ENCODE assay signal across 25 cellular contexts in the genomic region with DNA sequence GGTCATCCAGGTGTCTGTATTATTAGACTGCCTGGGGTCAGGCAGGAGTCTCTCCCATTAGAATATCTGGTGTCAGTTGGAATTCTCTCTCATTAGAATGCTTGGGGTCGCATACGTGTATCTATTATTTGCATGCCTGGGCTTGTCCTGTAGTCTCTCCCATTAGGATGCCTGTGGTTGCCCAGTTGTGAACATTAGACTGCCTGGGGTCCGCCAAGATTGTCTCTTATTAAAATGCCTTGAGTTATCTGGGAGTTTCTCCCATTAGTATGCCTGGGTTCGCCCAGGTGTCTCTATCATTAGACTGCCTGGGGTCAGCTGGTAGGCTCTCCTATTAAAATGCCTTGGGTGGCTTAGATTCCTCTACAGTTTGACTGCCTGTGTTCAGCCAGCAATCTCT.
"Had no signal": no experiment of that assay in that cellular context is flagged by ENCODE, and none has a peak within 500 bp of the region (broad histone marks: within the 10 kb centered on the region; RNA-seq: fewer than 3 reads in every experiment).

No MANE protein-coding gene starts in this region.

- H3K4me3 ChIP-seq: ascending aorta, coronary artery, dorsolateral prefrontal cortex, esophagus muscularis mucosa, gastroesophageal sphincter had no signal

- H3K4me1 ChIP-seq: ascending aorta, esophagus muscularis mucosa, foreskin keratinocyte, gastroesophageal sphincter had no signal

- DNase-seq: activated CD4-positive, alpha-beta memory T cell treated with anti-CD3 and anti-CD28 coated beads, Interleukin-2, amount 10 ng/mL, durations not matched to agents 7 days and 5 days; activated CD4-positive, alpha-beta T cell treated with anti-CD3 and anti-CD28 coated beads for 36 hours; activated CD4-positive, alpha-beta T cell treated with anti-CD3 and anti-CD28 coated beads, Interleukin-2, amount 10 ng/mL, durations not matched to agents 24 days and 14 days; activated CD4-positive, alpha-beta T cell treated with anti-CD3 and anti-CD28 coated beads, Interleukin-2, amount 50 U/mL, for 4 hours; activated CD4-positive, CD25-positive, alpha-beta regulatory T cell; activated CD4-positive, CD25-positive, alpha-beta regulatory T cell treated with anti-CD3 and anti-CD28 coated beads, Interleukin-2, amount 50 U/mL, for 72 hours; activated CD8-positive, alpha-beta memory T cell treated with anti-CD3 and anti-CD28 coated beads, Interleukin-2, amount 50 U/mL, for 48 hours; activated gamma-delta T cell; activated naive CD4-positive, alpha-beta T cell; activated naive CD4-positive, alpha-beta T cell treated with anti-CD3 and anti-CD28 coated beads, Interleukin-2, amount 10 ng/mL, durations not matched to agents 7 days and 5 days; activated naive CD8-positive, alpha-beta T cell treated with anti-CD3 and anti-CD28 coated beads, Interleukin-2, amount 10 ng/mL, durations not matched to agents 7 days and 5 days; activated T-cell treated with anti-CD3 and anti-CD28 coated beads for 4 hours; activated T-cell treated with anti-CD3 and anti-CD28 coated beads, Interleukin-2, amount 50 U/mL, for 24 hours; activated T-cell treated with anti-CD3 and anti-CD28 coated beads, Interleukin-2, amount 50 U/mL, for 72 hours; dorsolateral prefrontal cortex; effector memory CD4-positive, alpha-beta T cell; endodermal cell; erythroblast; T-helper 2 cell had no signal

- H3K36me3 ChIP-seq: ascending aorta, esophagus muscularis mucosa, gastroesophageal sphincter had no signal

- ATAC-seq: activated CD4-positive, alpha-beta T cell treated with anti-CD3 and anti-CD28 coated beads for 36 hours; activated naive CD4-positive, alpha-beta T cell treated with anti-CD3 and anti-CD28 coated beads, Interleukin-2, amount 50 U/mL, for 72 hours; activated T-cell treated with anti-CD3 and anti-CD28 coated beads, Interleukin-2, amount 50 U/mL, for 72 hours; foreskin keratinocyte; gastroesophageal sphincter had no signal

- H3K27me3 ChIP-seq: ascending aorta, dorsolateral prefrontal cortex, esophagus muscularis mucosa, foreskin keratinocyte, gastroesophageal sphincter had no signal

- H3K27ac ChIP-seq: ascending aorta, coronary artery, dorsolateral prefrontal cortex, esophagus muscularis mucosa, foreskin keratinocyte, gastroesophageal sphincter had no signal
